In the genomic region with DNA sequence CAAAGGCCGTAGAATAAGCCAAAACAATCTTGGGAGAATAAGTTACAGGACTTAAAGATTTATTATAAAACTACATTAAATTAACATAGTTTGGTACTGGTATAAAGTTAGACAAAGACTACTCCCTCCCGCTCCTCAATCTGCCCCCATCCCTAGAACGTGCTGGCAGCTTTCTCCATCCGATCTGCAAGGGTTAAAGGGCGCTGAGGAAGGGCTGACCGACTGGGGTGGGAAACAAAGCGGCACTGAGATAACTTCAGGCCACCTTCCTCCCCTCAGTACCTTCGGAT, we compare ENCODE assay signal across 1 cellular context.
A peak's percentile ranks its signal among the peaks of the same experiment; 100 is the strongest.
TF ChIP-seq lines count a peak whose summit lies in the region.

No MANE protein-coding gene starts in this region.

TF ChIP-seq in liver, 16 proteins besides CTCF, POLR2A, EP300 and RAD21 (continued from another document):
- TF ChIP-seq, protein P1, sequence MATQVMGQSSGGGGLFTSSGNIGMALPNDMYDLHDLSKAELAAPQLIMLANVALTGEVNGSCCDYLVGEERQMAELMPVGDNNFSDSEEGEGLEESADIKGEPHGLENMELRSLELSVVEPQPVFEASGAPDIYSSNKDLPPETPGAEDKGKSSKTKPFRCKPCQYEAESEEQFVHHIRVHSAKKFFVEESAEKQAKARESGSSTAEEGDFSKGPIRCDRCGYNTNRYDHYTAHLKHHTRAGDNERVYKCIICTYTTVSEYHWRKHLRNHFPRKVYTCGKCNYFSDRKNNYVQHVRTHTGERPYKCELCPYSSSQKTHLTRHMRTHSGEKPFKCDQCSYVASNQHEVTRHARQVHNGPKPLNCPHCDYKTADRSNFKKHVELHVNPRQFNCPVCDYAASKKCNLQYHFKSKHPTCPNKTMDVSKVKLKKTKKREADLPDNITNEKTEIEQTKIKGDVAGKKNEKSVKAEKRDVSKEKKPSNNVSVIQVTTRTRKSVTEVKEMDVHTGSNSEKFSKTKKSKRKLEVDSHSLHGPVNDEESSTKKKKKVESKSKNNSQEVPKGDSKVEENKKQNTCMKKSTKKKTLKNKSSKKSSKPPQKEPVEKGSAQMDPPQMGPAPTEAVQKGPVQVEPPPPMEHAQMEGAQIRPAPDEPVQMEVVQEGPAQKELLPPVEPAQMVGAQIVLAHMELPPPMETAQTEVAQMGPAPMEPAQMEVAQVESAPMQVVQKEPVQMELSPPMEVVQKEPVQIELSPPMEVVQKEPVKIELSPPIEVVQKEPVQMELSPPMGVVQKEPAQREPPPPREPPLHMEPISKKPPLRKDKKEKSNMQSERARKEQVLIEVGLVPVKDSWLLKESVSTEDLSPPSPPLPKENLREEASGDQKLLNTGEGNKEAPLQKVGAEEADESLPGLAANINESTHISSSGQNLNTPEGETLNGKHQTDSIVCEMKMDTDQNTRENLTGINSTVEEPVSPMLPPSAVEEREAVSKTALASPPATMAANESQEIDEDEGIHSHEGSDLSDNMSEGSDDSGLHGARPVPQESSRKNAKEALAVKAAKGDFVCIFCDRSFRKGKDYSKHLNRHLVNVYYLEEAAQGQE (IDR thresholded peaks at IDR 0.05), result peak; percentile 9
- TF ChIP-seq, protein P2, sequence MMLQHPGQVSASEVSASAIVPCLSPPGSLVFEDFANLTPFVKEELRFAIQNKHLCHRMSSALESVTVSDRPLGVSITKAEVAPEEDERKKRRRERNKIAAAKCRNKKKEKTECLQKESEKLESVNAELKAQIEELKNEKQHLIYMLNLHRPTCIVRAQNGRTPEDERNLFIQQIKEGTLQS (IDR thresholded peaks at IDR 0.05), result no peak
